ENCODE assay signal across 28 cellular contexts in the genomic region with DNA sequence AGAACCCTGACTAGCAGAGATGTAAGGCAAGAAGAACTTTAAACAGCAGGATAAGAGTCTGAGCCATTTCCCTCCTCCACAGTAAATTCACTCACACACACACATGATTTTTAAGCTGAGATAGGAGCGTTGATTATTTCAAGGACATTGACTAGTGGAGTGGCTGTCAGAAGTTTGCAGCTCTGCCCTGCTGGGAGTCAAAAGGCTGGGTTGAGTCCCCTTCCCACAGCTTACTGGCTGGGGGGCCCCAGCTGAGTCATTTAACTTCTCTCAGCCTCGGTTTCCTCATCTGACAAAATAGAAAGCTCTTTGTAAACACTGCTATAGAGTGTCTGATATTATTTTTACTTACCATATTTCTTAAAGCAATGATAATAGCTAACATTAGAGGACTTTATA. TPM values are rescaled to one million over a fixed set of nuclear protein-coding genes. Genes with fewer than 3 reads are reported as not detected.
DNase-seq lines count a peak whose midpoint lies in the region; ATAC-seq and TF ChIP-seq lines count a peak whose summit lies in the region.
"Had no signal": no experiment of that assay in that cellular context is flagged by ENCODE, and none has a peak within 500 bp of the region (broad histone marks: within the 10 kb centered on the region; RNA-seq: fewer than 3 reads in every experiment).

No MANE protein-coding gene starts in this region.

- H3K36me3 ChIP-seq in OCI-LY3 (replicated peaks; ENCODE audit: low read depth, low read length) (peaks cover 13% of the 10 kb centered on the region), spleen (peaks cover 0 to 27% (median 0%) of the 10 kb centered on the region in 6 donors)
- H3K36me3 ChIP-seq: gastrocnemius medialis, SJCRH30, vagina had no signal

- no peak overlapping the region for H2AFZ ChIP-seq in OCI-LY3 (ENCODE audit: low read depth, low read length)

- H3K27ac Mint-ChIP-seq in activated CD8-positive, alpha-beta memory T cell treated with anti-CD3 and anti-CD28 coated beads, Interleukin-2, amount 10 ng/mL, durations not matched to agents 7 days and 5 days: peak overlapping the region; percentile 84
- H3K27ac Mint-ChIP-seq: H9 had no signal

- H3K9me3 ChIP-seq in OCI-LY3 (ENCODE audit: insufficient read depth, low read length) (no peaks in the 10 kb centered on the region), spleen (no peaks in the 10 kb centered on the region)
- H3K9me3 ChIP-seq: gastrocnemius medialis, psoas muscle, SJCRH30, vagina had no signal

- intact Hi-C loops in spleen (cut with DNase I; ENCODE audit: low total_unique reads): no loop called here

- H3K79me2 ChIP-seq in OCI-LY3 (ENCODE audit: low read length): no peaks in the 10 kb centered on the region

- H3K4me1 Mint-ChIP-seq in activated CD8-positive, alpha-beta memory T cell treated with anti-CD3 and anti-CD28 coated beads, Interleukin-2, amount 10 ng/mL, durations not matched to agents 7 days and 5 days: peaks cover 88% of the 10 kb centered on the region
- H3K4me1 Mint-ChIP-seq: neural crest cell had no signal

- H3K27me3 ChIP-seq in OCI-LY3 (ENCODE audit: low read depth, low read length) (no peaks in the 10 kb centered on the region), spleen (replicated peaks in 1 of 7) (no peaks in the 10 kb centered on the region)
- H3K27me3 ChIP-seq: dorsolateral prefrontal cortex, gastrocnemius medialis, SJCRH30, vagina had no signal

- 57 to 81% (median 78%) methylated on average over 2 of the region's 2 CpGs for WGBS in spleen, 5 donors

- TF ChIP-seq CTCF in OCI-LY3 (IDR thresholded peaks at IDR 0.05; ENCODE audit: low read depth, low read length) (no peak), spleen (IDR thresholded peaks at IDR 0.05 in 8 of 11, conservative IDR thresholded peaks at IDR 0.05 in 3 of 11) (no peak)

- no peak for TF ChIP-seq POLR2A in spleen (IDR thresholded peaks at IDR 0.05)

- H3K4me3 Mint-ChIP-seq in activated CD8-positive, alpha-beta memory T cell treated with anti-CD3 and anti-CD28 coated beads, Interleukin-2, amount 10 ng/mL, durations not matched to agents 7 days and 5 days: peak overlapping the region; percentile 50
- H3K4me3 Mint-ChIP-seq: H9, neural crest cell had no signal

- H3K4me3 ChIP-seq in OCI-LY3 (ENCODE audit: low read length) (peak overlapping the region; percentile 6; the same call in 1 of the 2 replicates), spleen (no peak overlapping the region)
- H3K4me3 ChIP-seq: dorsolateral prefrontal cortex, gastrocnemius medialis, psoas muscle, SJCRH30, skin epidermis, vagina had no signal

- no peaks in the 10 kb centered on the region for H4K20me1 ChIP-seq in OCI-LY3 (ENCODE audit: insufficient read depth, low read length)

- H3K27me3 Mint-ChIP-seq in activated CD8-positive, alpha-beta memory T cell treated with anti-CD3 and anti-CD28 coated beads, Interleukin-2, amount 10 ng/mL, durations not matched to agents 7 days and 5 days: no peaks in the 10 kb centered on the region

- H3K4me1 ChIP-seq in OCI-LY3 (ENCODE audit: low read length) (peaks cover 56% of the 10 kb centered on the region), spleen (peaks cover 27 to 94% (median 66%) of the 10 kb centered on the region in 6 donors)
- H3K4me1 ChIP-seq: gastrocnemius medialis, psoas muscle, SJCRH30 had no signal

- H3K9me3 Mint-ChIP-seq in activated CD8-positive, alpha-beta memory T cell treated with anti-CD3 and anti-CD28 coated beads, Interleukin-2, amount 10 ng/mL, durations not matched to agents 7 days and 5 days (ENCODE audit: low read depth): no peaks in the 10 kb centered on the region
- H3K9me3 Mint-ChIP-seq: H9, neural crest cell had no signal

- CTCF ChIA-PET in activated CD8-positive, alpha-beta memory T cell treated with anti-CD3 and anti-CD28 coated beads, Interleukin-2, amount 10 ng/mL, durations not matched to agents 7 days and 5 days (lab: Charles Lee): interaction anchor here (1.0 to 5.2 kb wide), 17 partner anchors 9 to 235 kb away, joined by 3 to 30 read pairs (median 4); no protein-coding TSS in a partner anchor

- peaks cover 17% of the 10 kb centered on the region for H3K36me3 Mint-ChIP-seq in activated CD8-positive, alpha-beta memory T cell treated with anti-CD3 and anti-CD28 coated beads, Interleukin-2, amount 10 ng/mL, durations not matched to agents 7 days and 5 days

- DNase-seq in activated CD8-positive, alpha-beta memory T cell treated with anti-CD3 and anti-CD28 coated beads, Interleukin-2, amount 10 ng/mL, durations not matched to agents 7 days and 5 days: no peak
- no peak for DNase-seq in activated CD8-positive, alpha-beta memory T cell treated with anti-CD3 and anti-CD28 coated beads, Interleukin-2, amount 50 U/mL, for 4 hours
- DNase-seq in amniotic epithelial cell (ENCODE audit: low read depth) (peak; percentile 33), spleen (no peak), NCI-H526 treated with DMSO at 0.1 percent for 48 hours (lab: John Stamatoyannopoulos, UW) (no peak), CD1c-positive myeloid dendritic cell (ENCODE audit: extremely low spot score) (no peak)
- no peak for DNase-seq in stimulated activated naive CD4-positive, alpha-beta T cell (lab: John Stamatoyannopoulos, UW)
- DNase-seq: activated T-cell treated with anti-CD3 and anti-CD28 coated beads, Interleukin-2, amount 50 U/mL, for 1 hour; anterior cingulate cortex; caudate nucleus; DMS79; dorsolateral prefrontal cortex; gastrocnemius medialis; H9; mesenchymal stem cell; NCI-H1436 treated with DMSO at 0.1 percent for 48 hours; NCI-H774; PC-3; psoas muscle; SJCRH30; stimulated activated CD4-positive, alpha-beta T cell treated with anti-CD3 and anti-CD28 coated beads, Interleukin-2, amount 100 ng/mL, for 48 hours; substantia nigra; T-helper 9 cell had no signal

- H3K27ac ChIP-seq in OCI-LY3 (ENCODE audit: low read length) (peak overlapping the region; percentile 98), spleen (peak overlapping the region; percentile 57 to 98 (median 92))
- H3K27ac ChIP-seq: dorsolateral prefrontal cortex, gastrocnemius medialis, psoas muscle, SJCRH30, vagina had no signal

- ATAC-seq in activated CD8-positive, alpha-beta memory T cell treated with anti-CD3 and anti-CD28 coated beads, Interleukin-2, amount 10 ng/mL, durations not matched to agents 7 days and 5 days: no peak
- ATAC-seq: activated CD4-positive, CD25-positive, alpha-beta regulatory T cell treated with anti-CD3 and anti-CD28 coated beads, Interleukin-2, amount 50 U/mL, for 24 hours; gastrocnemius medialis; PC-3; psoas muscle had no signal

- peak overlapping the region; percentile 77; the same call in 1 of the 2 replicates for H3K4me2 ChIP-seq in OCI-LY3 (ENCODE audit: low read length)

- H3K9ac ChIP-seq in OCI-LY3 (ENCODE audit: low read length): peak overlapping the region; percentile 95; the same call in 1 of the 2 replicates

RNA-seq across cellular contexts. Expression of gene VCPKMT, which starts 28.3 kb away (rescaled TPM):
- 10 to 100 TPM; 12.0 to 14.5 TPM for total RNA-seq in activated CD8-positive, alpha-beta memory T cell treated with anti-CD3 and anti-CD28 coated beads, Interleukin-2, amount 10 ng/mL, durations not matched to agents 7 days and 5 days
- 10 to 100 TPM in 6 of 7 donors, 1 to 10 TPM in 1; 9.2 to 16.8 (median 11.8) TPM for total RNA-seq in spleen
- 10 to 100 TPM; 15.9 to 28.8 (median 21.8) TPM for polyA plus RNA-seq in spleen
